23 cellular contexts compared by ENCODE assay signal in the genomic region with DNA sequence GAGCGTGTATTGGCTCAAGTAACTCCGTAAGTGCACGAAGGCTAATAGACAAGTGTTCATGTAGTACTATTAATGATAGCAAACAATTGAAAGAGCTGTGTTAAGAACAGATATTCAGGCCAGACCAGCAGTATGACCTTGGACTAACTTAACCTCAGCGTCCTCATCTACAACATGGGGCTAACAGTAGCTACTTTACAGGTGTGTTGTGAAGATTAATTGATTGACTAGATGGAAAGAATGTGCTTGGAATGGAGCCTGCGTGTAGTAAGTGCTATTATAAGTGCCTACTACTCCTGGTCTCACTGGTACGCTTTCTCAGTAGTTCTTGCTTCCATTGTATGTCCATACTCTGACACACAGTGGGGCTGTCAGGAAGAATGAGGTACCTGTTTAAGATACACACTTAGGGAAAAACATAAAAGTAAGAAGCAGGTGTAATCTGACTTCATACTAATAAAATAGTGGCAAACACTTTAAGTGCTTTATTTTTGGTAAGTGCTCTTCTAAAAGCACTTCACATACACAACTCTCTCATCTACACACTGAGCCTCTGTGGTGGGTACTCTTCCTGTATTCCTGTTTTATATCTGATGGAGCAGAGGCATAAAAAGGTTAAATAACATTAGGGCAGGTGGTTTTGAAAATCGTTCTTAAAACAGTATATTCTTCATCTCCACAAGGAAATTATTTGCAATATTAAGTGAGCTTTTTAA. TPM values are rescaled to one million over a fixed set of nuclear protein-coding genes. Genes with fewer than 3 reads are reported as not detected.
A peak's percentile ranks its signal among the peaks of the same experiment; 100 is the strongest.
DNase-seq lines count a peak whose midpoint lies in the region; ATAC-seq and TF ChIP-seq lines count a peak whose summit lies in the region.
"Had no signal": no experiment of that assay in that cellular context is flagged by ENCODE, and none has a peak within 500 bp of the region (broad histone marks: within the 10 kb centered on the region; RNA-seq: fewer than 3 reads in every experiment).

No MANE protein-coding gene starts in this region.

- H3K36me3 ChIP-seq in naive thymus-derived CD4-positive, alpha-beta T cell (ENCODE audit: control insufficient read depth in 2 of 3, insufficient read depth in 3 of 3, low read length in 3 of 3): peaks cover 11 to 67% (median 29%) of the 10 kb centered on the region in 3 experiments

- no peak overlapping the region for H3K27ac ChIP-seq in CD4-positive, alpha-beta T cell (ENCODE audit: low read depth, low read length)
- H3K27ac ChIP-seq in naive thymus-derived CD4-positive, alpha-beta T cell (ENCODE audit: low read depth, low read length): no peak overlapping the region
- H3K27ac ChIP-seq: SJSA1 had no signal

- H3K36me3 Mint-ChIP-seq in activated CD4-positive, alpha-beta memory T cell treated with anti-CD3 and anti-CD28 coated beads for 36 hours: peaks cover 32% of the 10 kb centered on the region
- H3K36me3 Mint-ChIP-seq in activated CD4-positive, alpha-beta memory T cell treated with anti-CD3 and anti-CD28 coated beads, Interleukin-2, amount 10 ng/mL, durations not matched to agents 7 days and 5 days (ENCODE audit: low read depth): peaks cover 49% of the 10 kb centered on the region
- peaks cover 93% of the 10 kb centered on the region for H3K36me3 Mint-ChIP-seq in CD4-positive, alpha-beta T cell (ENCODE audit: low read depth)
- H3K36me3 Mint-ChIP-seq in T-cell (peaks cover 66% of the 10 kb centered on the region), type B pancreatic cell (peaks cover 39% of the 10 kb centered on the region)
- H3K36me3 Mint-ChIP-seq in naive thymus-derived CD4-positive, alpha-beta T cell: peaks cover 15 to 52% (median 31%) of the 10 kb centered on the region in 5 donors

- H3K4me1 ChIP-seq in naive thymus-derived CD4-positive, alpha-beta T cell (ENCODE audit: control insufficient read depth in 2 of 2, insufficient read depth in 2 of 2, low read length in 2 of 2): no peaks in the 10 kb centered on the region
- H3K4me1 ChIP-seq: BE2C, SJSA1 had no signal

- intact Hi-C loops in activated CD4-positive, alpha-beta memory T cell treated with anti-CD3 and anti-CD28 coated beads for 36 hours (cut with micrococcal nuclease): no loop called here
- intact Hi-C loops in CD4-positive, alpha-beta T cell (cut with DNase I, micrococcal nuclease): loop anchor here in 1 of 2 experiments (2.0 to 5.0 kb wide), 2 partner anchors 16 to 74 kb away; no protein-coding TSS in a partner anchor
- intact Hi-C loops in naive thymus-derived CD4-positive, alpha-beta T cell (cut with micrococcal nuclease): no loop called here
- intact Hi-C loops in head of caudate nucleus (cut with DNase I): no loop called here

- H3K9me3 ChIP-seq in CD4-positive, alpha-beta T cell (ENCODE audit: control insufficient read depth, low read length): no peaks in the 10 kb centered on the region
- no peaks in the 10 kb centered on the region for H3K9me3 ChIP-seq in naive thymus-derived CD4-positive, alpha-beta T cell (ENCODE audit: control insufficient read depth in 2 of 3, low read length in 3 of 3)
- H3K9me3 ChIP-seq: BE2C, SJSA1, upper lobe of left lung had no signal

- CTCF ChIA-PET in activated CD4-positive, alpha-beta memory T cell treated with anti-CD3 and anti-CD28 coated beads for 36 hours (lab: Charles Lee): interaction anchor here (0.6 to 1.1 kb wide), 4 partner anchors 19 to 106 kb away, joined by 3 to 4 read pairs (median 4); no protein-coding TSS in a partner anchor
- CTCF ChIA-PET in activated CD4-positive, alpha-beta memory T cell treated with anti-CD3 and anti-CD28 coated beads, Interleukin-2, amount 10 ng/mL, durations not matched to agents 7 days and 5 days (lab: Charles Lee): no interaction called here
- CTCF ChIA-PET in CD4-positive, alpha-beta T cell (lab: Charles Lee): interaction anchor here (1.1 to 1.9 kb wide), 2 partner anchors 10 to 106 kb away, joined by 4 to 5 read pairs; no protein-coding TSS in a partner anchor
- CTCF ChIA-PET in T-cell (lab: Charles Lee): interaction anchor here (0.6 to 1.9 kb wide), 3 partner anchors 10 to 107 kb away, joined by 3 to 4 read pairs (median 3); no protein-coding TSS in a partner anchor
- CTCF ChIA-PET in naive thymus-derived CD4-positive, alpha-beta T cell (lab: Charles Lee): no interaction called here

- H3K27me3 ChIP-seq in CD4-positive, alpha-beta T cell (ENCODE audit: control insufficient read depth, insufficient read depth, low read length): no peaks in the 10 kb centered on the region
- no peaks in the 10 kb centered on the region for H3K27me3 ChIP-seq in naive thymus-derived CD4-positive, alpha-beta T cell (ENCODE audit: control insufficient read depth in 2 of 2, insufficient read depth in 2 of 2, low read length in 2 of 2)
- H3K27me3 ChIP-seq: BE2C, SJSA1, upper lobe of left lung had no signal

- peak overlapping the region; percentile 68 for H3K27ac Mint-ChIP-seq in activated CD4-positive, alpha-beta memory T cell treated with anti-CD3 and anti-CD28 coated beads for 36 hours
- H3K27ac Mint-ChIP-seq in activated CD4-positive, alpha-beta memory T cell treated with anti-CD3 and anti-CD28 coated beads, Interleukin-2, amount 10 ng/mL, durations not matched to agents 7 days and 5 days: no peak overlapping the region
- peak overlapping the region; percentile 53 for H3K27ac Mint-ChIP-seq in CD4-positive, alpha-beta T cell
- peak overlapping the region; percentile 50 to 53 for H3K27ac Mint-ChIP-seq in T-cell
- peak overlapping the region in 5 of 9 donors; percentile 5 to 66 (median 8) for H3K27ac Mint-ChIP-seq in naive thymus-derived CD4-positive, alpha-beta T cell
- H3K27ac Mint-ChIP-seq in type B pancreatic cell: no peak overlapping the region
- H3K27ac Mint-ChIP-seq: progenitor cell of endocrine pancreas had no signal

- H3K9me3 Mint-ChIP-seq in activated CD4-positive, alpha-beta memory T cell treated with anti-CD3 and anti-CD28 coated beads for 36 hours: no peaks in the 10 kb centered on the region
- no peaks in the 10 kb centered on the region for H3K9me3 Mint-ChIP-seq in activated CD4-positive, alpha-beta memory T cell treated with anti-CD3 and anti-CD28 coated beads, Interleukin-2, amount 10 ng/mL, durations not matched to agents 7 days and 5 days
- H3K9me3 Mint-ChIP-seq in CD4-positive, alpha-beta T cell: no peaks in the 10 kb centered on the region
- no peaks in the 10 kb centered on the region for H3K9me3 Mint-ChIP-seq in T-cell
- H3K9me3 Mint-ChIP-seq in naive thymus-derived CD4-positive, alpha-beta T cell: no peaks in the 10 kb centered on the region
- no peaks in the 10 kb centered on the region for H3K9me3 Mint-ChIP-seq in type B pancreatic cell
- H3K9me3 Mint-ChIP-seq: brain had no signal

- H3K4me1 Mint-ChIP-seq in activated CD4-positive, alpha-beta memory T cell treated with anti-CD3 and anti-CD28 coated beads for 36 hours (ENCODE audit: low read depth): peaks cover 22% of the 10 kb centered on the region
- H3K4me1 Mint-ChIP-seq in activated CD4-positive, alpha-beta memory T cell treated with anti-CD3 and anti-CD28 coated beads, Interleukin-2, amount 10 ng/mL, durations not matched to agents 7 days and 5 days: peaks cover 4% of the 10 kb centered on the region
- H3K4me1 Mint-ChIP-seq in CD4-positive, alpha-beta T cell (ENCODE audit: low read depth): peaks cover 27% of the 10 kb centered on the region
- peaks cover 6 to 17% (median 7%) of the 10 kb centered on the region in 3 donors for H3K4me1 Mint-ChIP-seq in T-cell
- peaks cover 0 to 30% (median 7%) of the 10 kb centered on the region in 7 donors for H3K4me1 Mint-ChIP-seq in naive thymus-derived CD4-positive, alpha-beta T cell
- peaks cover 7% of the 10 kb centered on the region for H3K4me1 Mint-ChIP-seq in type B pancreatic cell (ENCODE audit: unreplicated experiment)

- no peak for DNase-seq in activated CD4-positive, alpha-beta memory T cell treated with anti-CD3 and anti-CD28 coated beads for 36 hours
- DNase-seq in activated CD4-positive, alpha-beta memory T cell treated with anti-CD3 and anti-CD28 coated beads, Interleukin-2, amount 10 ng/mL, durations not matched to agents 7 days and 5 days: no peak
- no peak for DNase-seq in CD4-positive, alpha-beta T cell
- DNase-seq in T-cell: no peak
- DNase-seq in naive thymus-derived CD4-positive, alpha-beta T cell: no peak
- no peak for DNase-seq in midbrain (lab: John Stamatoyannopoulos, UW)
- DNase-seq in head of caudate nucleus: no peak
- no peak for DNase-seq in type B pancreatic cell (ENCODE audit: extremely low spot score, unreplicated experiment)
- DNase-seq: activated CD4-positive, alpha-beta T cell treated with anti-CD3 and anti-CD28 coated beads for 4 hours; BE2C; COR-L47; DND-41; effector CD8-positive, alpha-beta T cell; H7; hippocampal formation; KBM-7; NCI-H1417 treated with DMSO at 0.1 percent for 48 hours; NCI-H2171 treated with DMSO at 0.1 percent for 48 hours; NCI-H526 treated with DMSO at 0.1 percent for 48 hours; upper lobe of left lung had no signal

- POLR2A ChIA-PET in activated CD4-positive, alpha-beta memory T cell treated with anti-CD3 and anti-CD28 coated beads for 36 hours (lab: Charles Lee): no interaction called here
- POLR2A ChIA-PET in activated CD4-positive, alpha-beta memory T cell treated with anti-CD3 and anti-CD28 coated beads, Interleukin-2, amount 10 ng/mL, durations not matched to agents 7 days and 5 days (lab: Charles Lee): no interaction called here
- POLR2A ChIA-PET in CD4-positive, alpha-beta T cell (lab: Charles Lee): interaction anchor here (0.7 to 1.2 kb wide), 2 partner anchors 20 to 76 kb away, joined by 3 read pairs; no protein-coding TSS in a partner anchor
- POLR2A ChIA-PET in T-cell (lab: Charles Lee): interaction anchor here (0.6 kb wide), 2 partner anchors 42 to 58 kb away, joined by 8 read pairs; no protein-coding TSS in a partner anchor
- POLR2A ChIA-PET in naive thymus-derived CD4-positive, alpha-beta T cell (lab: Charles Lee): interaction anchor here (0.6 kb wide), 1 partner anchor 30 kb away, joined by 4 read pairs; no protein-coding TSS in a partner anchor

- no peak overlapping the region for H3K4me3 Mint-ChIP-seq in activated CD4-positive, alpha-beta memory T cell treated with anti-CD3 and anti-CD28 coated beads for 36 hours
- no peak overlapping the region for H3K4me3 Mint-ChIP-seq in activated CD4-positive, alpha-beta memory T cell treated with anti-CD3 and anti-CD28 coated beads, Interleukin-2, amount 10 ng/mL, durations not matched to agents 7 days and 5 days
- H3K4me3 Mint-ChIP-seq in CD4-positive, alpha-beta T cell: no peak overlapping the region
- H3K4me3 Mint-ChIP-seq in T-cell (no peak overlapping the region), type B pancreatic cell (no peak overlapping the region)
- H3K4me3 Mint-ChIP-seq in naive thymus-derived CD4-positive, alpha-beta T cell: no peak overlapping the region
- H3K4me3 Mint-ChIP-seq: brain had no signal

- no peak overlapping the region for H3K4me3 ChIP-seq in naive thymus-derived CD4-positive, alpha-beta T cell (ENCODE audit: low read length)
- H3K4me3 ChIP-seq: SJSA1, upper lobe of left lung had no signal

- TF ChIP-seq CTCF in CD4-positive, alpha-beta T cell (IDR thresholded peaks at IDR 0.05): no peak
- no peak for TF ChIP-seq CTCF in type B pancreatic cell (conservative IDR thresholded peaks at IDR 0.05)

- ATAC-seq in CD4-positive, alpha-beta T cell (ENCODE audit: poor library complexity): no peak
- ATAC-seq in T-cell (replicated peaks in 1 of 4): no peak
- ATAC-seq in naive thymus-derived CD4-positive, alpha-beta T cell: no peak

- no peaks in the 10 kb centered on the region for H3K27me3 Mint-ChIP-seq in activated CD4-positive, alpha-beta memory T cell treated with anti-CD3 and anti-CD28 coated beads for 36 hours
- H3K27me3 Mint-ChIP-seq in activated CD4-positive, alpha-beta memory T cell treated with anti-CD3 and anti-CD28 coated beads, Interleukin-2, amount 10 ng/mL, durations not matched to agents 7 days and 5 days: no peaks in the 10 kb centered on the region
- H3K27me3 Mint-ChIP-seq in CD4-positive, alpha-beta T cell: no peaks in the 10 kb centered on the region
- H3K27me3 Mint-ChIP-seq in T-cell (no peaks in the 10 kb centered on the region), type B pancreatic cell (no peaks in the 10 kb centered on the region)
- no peaks in the 10 kb centered on the region for H3K27me3 Mint-ChIP-seq in naive thymus-derived CD4-positive, alpha-beta T cell
- H3K27me3 Mint-ChIP-seq: brain, progenitor cell of endocrine pancreas had no signal

RNA-seq across cellular contexts. Expression of gene FBXL22, which starts 24.3 kb away (rescaled TPM):
- under 1 TPM; 0.48 to 0.74 TPM for total RNA-seq in activated CD4-positive, alpha-beta memory T cell treated with anti-CD3 and anti-CD28 coated beads for 36 hours
- total RNA-seq in activated CD4-positive, alpha-beta memory T cell treated with anti-CD3 and anti-CD28 coated beads, Interleukin-2, amount 10 ng/mL, durations not matched to agents 7 days and 5 days: 1 to 10 TPM in 1 of 2 experiments, under 1 TPM in 1; 0.28 to 1.0 TPM
- 1 to 10 TPM in 1 of 2 experiments, under 1 TPM in 1; 0.66 to 1.6 TPM for total RNA-seq in CD4-positive, alpha-beta T cell
- total RNA-seq in T-cell (1 to 10 TPM in 4 of 5 donors, under 1 TPM in 1; 0.75 to 2.0 (median 1.5) TPM), type B pancreatic cell (ENCODE audit: low replicate concordance) (0.45 and 1.1 TPM in 2 replicates)
- 1 to 10 TPM in 4 of 5 experiments, under 1 TPM in 1; 0.94 to 3.3 (median 1.6) TPM for total RNA-seq in naive thymus-derived CD4-positive, alpha-beta T cell
- polyA plus RNA-seq in naive thymus-derived CD4-positive, alpha-beta T cell: 1 to 10 TPM; 1.0 to 2.4 TPM

Comparison
In these comparisons a context has a peak if more than half of its experiments do, and no peak if none do; other contexts are left out.
1. H3K27ac Mint-ChIP-seq: peak in activated CD4-positive, alpha-beta memory T cell treated with anti-CD3 and anti-CD28 coated beads for 36 hours (single experiment), CD4-positive, alpha-beta T cell (single experiment), T-cell (2 of 2) and naive thymus-derived CD4-positive, alpha-beta T cell (5 of 9); none in activated CD4-positive, alpha-beta memory T cell treated with anti-CD3 and anti-CD28 coated beads, Interleukin-2, amount 10 ng/mL, durations not matched to agents 7 days and 5 days (single experiment) and type B pancreatic cell (single experiment).
2. CTCF ChIA-PET loops: an anchor here in activated CD4-positive, alpha-beta memory T cell treated with anti-CD3 and anti-CD28 coated beads for 36 hours (0.6 to 1.1 kb wide), CD4-positive, alpha-beta T cell (1.1 to 1.9 kb wide) and T-cell (0.6 to 1.9 kb wide); none called in activated CD4-positive, alpha-beta memory T cell treated with anti-CD3 and anti-CD28 coated beads, Interleukin-2, amount 10 ng/mL, durations not matched to agents 7 days and 5 days and naive thymus-derived CD4-positive, alpha-beta T cell.
3. POLR2A ChIA-PET loops: an anchor here in CD4-positive, alpha-beta T cell (0.7 to 1.2 kb wide), T-cell (0.6 kb wide) and naive thymus-derived CD4-positive, alpha-beta T cell (0.6 kb wide); none called in activated CD4-positive, alpha-beta memory T cell treated with anti-CD3 and anti-CD28 coated beads for 36 hours and activated CD4-positive, alpha-beta memory T cell treated with anti-CD3 and anti-CD28 coated beads, Interleukin-2, amount 10 ng/mL, durations not matched to agents 7 days and 5 days.